Comparison of ENCODE assay signal across 9 cellular contexts in the genomic region with DNA sequence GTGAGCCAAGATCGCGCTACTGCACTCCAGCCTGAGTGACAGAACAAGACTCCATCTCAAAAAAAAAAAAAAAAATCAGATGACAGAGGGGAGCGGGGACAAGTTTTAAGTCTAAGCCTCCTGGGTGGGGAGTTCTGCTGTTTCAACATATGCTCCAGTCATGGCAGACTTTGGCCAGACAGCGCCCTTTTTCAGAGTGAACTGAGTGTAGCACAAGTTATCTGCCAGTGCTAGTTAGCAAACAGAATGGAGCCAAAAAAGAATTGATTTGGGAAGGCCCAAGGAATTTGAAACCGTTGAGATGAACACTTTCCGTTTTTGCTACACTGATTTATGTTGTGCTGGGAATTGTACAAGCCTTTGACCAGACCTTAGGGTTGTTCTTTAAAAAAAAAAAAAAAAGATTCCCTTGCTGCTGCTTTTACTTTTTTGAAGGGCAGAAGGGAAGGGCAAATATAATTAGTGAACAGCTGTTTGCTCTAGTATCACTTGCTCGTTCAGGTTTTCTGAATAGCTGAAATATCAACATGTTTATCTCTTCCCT. TPM values are rescaled to one million over a fixed set of nuclear protein-coding genes. Genes with fewer than 3 reads are reported as not detected.
DNase-seq lines count a peak whose midpoint lies in the region; ATAC-seq and TF ChIP-seq lines count a peak whose summit lies in the region.
"Had no signal": no experiment of that assay in that cellular context is flagged by ENCODE, and none has a peak within 500 bp of the region (broad histone marks: within the 10 kb centered on the region; RNA-seq: fewer than 3 reads in every experiment).

No MANE protein-coding gene starts in this region.

- H3K27me3 ChIP-seq in neutrophil: no peaks in the 10 kb centered on the region

- no peak for TF ChIP-seq CTCF in epithelial cell of proximal tubule (conservative IDR thresholded peaks at IDR 0.05; ENCODE audit: low read depth, low read length)
- TF ChIP-seq CTCF in neutrophil (IDR thresholded peaks at IDR 0.05): no peak

- peaks cover 84 to 96% of the 10 kb centered on the region in 2 experiments for H3K4me1 ChIP-seq in neutrophil (ENCODE audit: control insufficient read depth in 1 of 2, insufficient read depth in 1 of 2, low read depth in 1 of 2, low read length in 1 of 2)

- no peak for ATAC-seq in GM19467 (IDR thresholded peaks at IDR 0.05; ENCODE audit: unreplicated experiment)

- H3K27ac ChIP-seq in neutrophil: peak overlapping the region; percentile 91

- H3K36me3 ChIP-seq in neutrophil: no peaks in the 10 kb centered on the region

- no peaks in the 10 kb centered on the region for H3K9me3 ChIP-seq in neutrophil

- DNase-seq in COLO668 (lab: John Stamatoyannopoulos, UW; ENCODE audit: unreplicated experiment): peak; percentile 11
- peak; percentile 77 for DNase-seq in NCI-H82 (lab: John Stamatoyannopoulos, UW)
- no peak for DNase-seq in epithelial cell of proximal tubule (ENCODE audit: low read depth)
- DNase-seq in NCI-H1436 (lab: John Stamatoyannopoulos, UW): no peak
- DNase-seq in amniotic stem cell (lab: John Stamatoyannopoulos, UW): no peak
- no peak for DNase-seq in activated naive CD4-positive, alpha-beta T cell treated with Interleukin-2 at 50 U/mL for 16 hours
- DNase-seq: effector memory CD4-positive, alpha-beta T cell had no signal

- H3K4me3 ChIP-seq in epithelial cell of proximal tubule (ENCODE audit: low read depth, low read length): peak overlapping the region; percentile 2
- peak overlapping the region in 1 of 2 experiments; percentile 48 for H3K4me3 ChIP-seq in neutrophil (ENCODE audit: low read depth in 1 of 2, low read length in 1 of 2)

RNA-seq across cellular contexts. Expression of gene ACTN4, which starts 5.7 kb away (rescaled TPM):
- total RNA-seq in epithelial cell of proximal tubule: 629 and 634 TPM in 2 replicates

RNA-seq across cellular contexts. Expression of gene EIF3K, which starts 34.1 kb away (rescaled TPM):
- 548 and 564 TPM in 2 replicates for total RNA-seq in epithelial cell of proximal tubule

RNA-seq across cellular contexts. Expression of gene MAP4K1, which starts 35.3 kb away (rescaled TPM):
- total RNA-seq in epithelial cell of proximal tubule: 0.43 and 3.1 TPM in 2 replicates

Comparison
In these comparisons a context has a peak if more than half of its experiments do, and no peak if none do; other contexts are left out.
1. DNase-seq: peak in COLO668 (single experiment) and NCI-H82 (single experiment); none in epithelial cell of proximal tubule (single experiment), NCI-H1436 (single experiment), amniotic stem cell (single experiment) and activated naive CD4-positive, alpha-beta T cell treated with Interleukin-2 at 50 U/mL for 16 hours (single experiment).